Comparison of ENCODE assay signal across 1 cellular context in the genomic region with DNA sequence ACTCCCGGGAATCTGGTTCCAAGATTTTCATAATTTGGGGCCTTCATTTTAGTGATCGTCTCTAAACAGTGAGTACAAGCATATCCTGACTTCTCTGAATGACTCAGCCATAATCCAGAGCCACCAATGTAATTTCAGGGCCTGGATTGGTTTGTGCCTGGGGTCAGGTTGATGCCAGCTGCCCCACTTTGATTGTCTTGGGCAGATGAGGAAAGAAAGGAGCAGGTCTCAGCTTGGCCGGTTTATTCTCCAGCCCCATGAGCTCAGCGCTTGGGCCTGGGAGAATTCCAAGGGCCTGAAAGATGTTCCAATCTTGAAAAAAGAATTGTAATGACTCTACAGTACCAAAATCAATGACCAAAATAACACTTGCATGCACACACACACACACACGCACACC.
TF ChIP-seq lines count a peak whose summit lies in the region.

No MANE protein-coding gene starts in this region.

TF ChIP-seq in IMR-90, 13 proteins besides CTCF, POLR2A, EP300 and RAD21 (continued from another document):
- TF ChIP-seq ELK1 (IDR thresholded peaks at IDR 0.05; ENCODE audit: borderline replicate concordance, low read depth, low read length) (no peak), RFX5 (IDR thresholded peaks at IDR 0.05; ENCODE audit: low read depth, low read length) (no peak), FOS (IDR thresholded peaks at IDR 0.05; ENCODE audit: low read depth, low read length) (no peak), CEBPB (IDR thresholded peaks at IDR 0.05; ENCODE audit: low read depth, low read length) (no peak), RCOR1 (IDR thresholded peaks at IDR 0.05; ENCODE audit: insufficient replicate concordance, low read length) (no peak), SMC3 (IDR thresholded peaks at IDR 0.05; ENCODE audit: low read depth, low read length) (no peak)
- TF ChIP-seq, protein P1, sequence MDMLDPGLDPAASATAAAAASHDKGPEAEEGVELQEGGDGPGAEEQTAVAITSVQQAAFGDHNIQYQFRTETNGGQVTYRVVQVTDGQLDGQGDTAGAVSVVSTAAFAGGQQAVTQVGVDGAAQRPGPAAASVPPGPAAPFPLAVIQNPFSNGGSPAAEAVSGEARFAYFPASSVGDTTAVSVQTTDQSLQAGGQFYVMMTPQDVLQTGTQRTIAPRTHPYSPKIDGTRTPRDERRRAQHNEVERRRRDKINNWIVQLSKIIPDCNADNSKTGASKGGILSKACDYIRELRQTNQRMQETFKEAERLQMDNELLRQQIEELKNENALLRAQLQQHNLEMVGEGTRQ (IDR thresholded peaks at IDR 0.05; ENCODE audit: low read depth, low read length) = no peak
